ENCODE assay signal across 1 cellular context in the genomic region with DNA sequence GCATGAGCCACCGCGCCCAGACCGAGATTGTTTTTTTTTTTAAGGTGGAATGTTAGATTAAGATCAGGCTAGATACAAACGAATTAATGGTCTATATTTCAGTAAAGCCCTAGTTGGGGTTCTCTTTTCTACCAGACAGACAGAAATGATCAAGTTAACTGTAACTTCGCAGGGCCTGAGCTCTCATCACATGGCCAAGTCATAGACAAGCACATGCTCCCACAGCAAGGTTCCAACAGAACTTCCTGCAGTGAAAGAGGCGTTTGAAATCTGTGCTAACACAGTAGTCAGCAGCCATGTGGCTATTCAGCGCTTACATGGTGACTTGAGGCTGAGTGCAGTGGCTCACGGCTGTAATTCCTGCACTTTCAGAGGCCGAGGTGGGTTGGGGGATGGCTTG.
A peak's percentile ranks its signal among the peaks of the same experiment; 100 is the strongest.
TF ChIP-seq lines count a peak whose summit lies in the region.

No MANE protein-coding gene starts in this region.

TF ChIP-seq in H1, 55 proteins besides CTCF, POLR2A, EP300 and RAD21:
- no peak for TF ChIP-seq KDM4A (IDR thresholded peaks at IDR 0.05; ENCODE audit: low read depth, low read length, severe bottlenecking)
- TF ChIP-seq, protein P1, sequence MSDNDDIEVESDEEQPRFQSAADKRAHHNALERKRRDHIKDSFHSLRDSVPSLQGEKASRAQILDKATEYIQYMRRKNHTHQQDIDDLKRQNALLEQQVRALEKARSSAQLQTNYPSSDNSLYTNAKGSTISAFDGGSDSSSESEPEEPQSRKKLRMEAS (IDR thresholded peaks at IDR 0.05) = peak; percentile 35; the same call in 1 of the 2 replicates
TF ChIP-seq in H1: peak in this region for 1.
